Comparison of ENCODE assay signal across 2 cellular contexts in genomic region chrX:108439434-108439883, GRCh38.
TF ChIP-seq lines count a peak whose summit lies in the region.

Gene COL4A5, plus strand, starts transcription at chrX:108439838. Its CDS starts 288 bp downstream, at chrX:108440126.

TF ChIP-seq in GM23338, 12 proteins besides CTCF, POLR2A, EP300 and RAD21 (continued from another document):
- no peak for TF ChIP-seq ZNF462 (CRISPR knock-in tag; IDR thresholded peaks at IDR 0.05)
- no peak for TF ChIP-seq EZH2 (IDR thresholded peaks at IDR 0.05; ENCODE audit: low read depth, unreplicated experiment)

TF ChIP-seq in GM12878, 131 proteins besides CTCF, POLR2A, EP300 and RAD21 (continued from another document):
- TF ChIP-seq RELB (IDR thresholded peaks at IDR 0.05; ENCODE audit: low read depth) = no peak
- no peak for TF ChIP-seq CEBPZ (IDR thresholded peaks at IDR 0.05; ENCODE audit: low read depth, low read length)
- no peak for TF ChIP-seq MXI1 (IDR thresholded peaks at IDR 0.05; ENCODE audit: low read depth, low read length)
- TF ChIP-seq HSF1 (IDR thresholded peaks at IDR 0.05; ENCODE audit: low read depth, low read length) = no peak
- TF ChIP-seq IKZF2 (IDR thresholded peaks at IDR 0.05) = no peak
